ENCODE assay signal across 9 cellular contexts in genomic region chr2:11749646-11750349, GRCh38. TPM values are rescaled to one million over a fixed set of nuclear protein-coding genes. Genes with fewer than 3 reads are reported as not detected.
DNase-seq lines count a peak whose midpoint lies in the region; ATAC-seq and TF ChIP-seq lines count a peak whose summit lies in the region.
"Had no signal": no experiment of that assay in that cellular context is flagged by ENCODE, and none has a peak within 500 bp of the region (broad histone marks: within the 10 kb centered on the region; RNA-seq: fewer than 3 reads in every experiment).

No MANE protein-coding gene starts in this region.

- H3K9me3 ChIP-seq in gastroesophageal sphincter = no peaks in the 10 kb centered on the region
- H3K9me3 ChIP-seq: upper lobe of left lung had no signal

- no peak overlapping the region for H3K4me3 ChIP-seq in gastroesophageal sphincter
- H3K4me3 ChIP-seq: upper lobe of left lung had no signal

- H3K36me3 ChIP-seq in gastroesophageal sphincter = no peaks in the 10 kb centered on the region
- H3K36me3 ChIP-seq: upper lobe of left lung had no signal

- peak; percentile 14 for ATAC-seq in GM19025 (IDR thresholded peaks at IDR 0.05; ENCODE audit: low read depth, unreplicated experiment)
- no peak for ATAC-seq in gastroesophageal sphincter
- ATAC-seq in HG03097 (IDR thresholded peaks at IDR 0.05; ENCODE audit: low FRiP score, unreplicated experiment) = no peak
- ATAC-seq in HG03354 (IDR thresholded peaks at IDR 0.05; ENCODE audit: poor library complexity, severe bottlenecking, unreplicated experiment) = no peak

- H3K27me3 ChIP-seq in gastroesophageal sphincter = no peaks in the 10 kb centered on the region
- H3K27me3 ChIP-seq: upper lobe of left lung had no signal

- peak; percentile 78 for DNase-seq in RPMI8226
- DNase-seq in 8988T = no peak
- no peak for DNase-seq in HCEC 1CT
- DNase-seq: upper lobe of left lung had no signal

- no peak for TF ChIP-seq POLR2A in gastroesophageal sphincter (IDR thresholded peaks at IDR 0.05)

- TF ChIP-seq CTCF in 22Rv1 (IDR thresholded peaks at IDR 0.05) = no peak
- TF ChIP-seq CTCF in gastroesophageal sphincter (IDR thresholded peaks at IDR 0.05) = no peak

- H3K27ac ChIP-seq in 22Rv1 = peak overlapping the region; percentile 46
- H3K27ac ChIP-seq in gastroesophageal sphincter = peak overlapping the region in 3 of 4 donors; percentile 41 to 95 (median 66)

- 59 to 60% methylated on average over 1 to 4 of the region's 13 CpGs for WGBS in gastroesophageal sphincter (ENCODE audit: low coverage in 1 of 2), 2 donors

- peaks cover 6 to 85% (median 38%) of the 10 kb centered on the region in 3 donors for H3K4me1 ChIP-seq in gastroesophageal sphincter

- no peak for TF ChIP-seq EP300 in gastroesophageal sphincter (IDR thresholded peaks at IDR 0.05)

RNA-seq across cellular contexts. Expression of gene LPIN1, which starts 3.4 kb away (rescaled TPM):
- 10 to 100 TPM; 47.3 to 70.1 (median 50.0) TPM for total RNA-seq in gastroesophageal sphincter
